12 cellular contexts compared by ENCODE assay signal in the genomic region with DNA sequence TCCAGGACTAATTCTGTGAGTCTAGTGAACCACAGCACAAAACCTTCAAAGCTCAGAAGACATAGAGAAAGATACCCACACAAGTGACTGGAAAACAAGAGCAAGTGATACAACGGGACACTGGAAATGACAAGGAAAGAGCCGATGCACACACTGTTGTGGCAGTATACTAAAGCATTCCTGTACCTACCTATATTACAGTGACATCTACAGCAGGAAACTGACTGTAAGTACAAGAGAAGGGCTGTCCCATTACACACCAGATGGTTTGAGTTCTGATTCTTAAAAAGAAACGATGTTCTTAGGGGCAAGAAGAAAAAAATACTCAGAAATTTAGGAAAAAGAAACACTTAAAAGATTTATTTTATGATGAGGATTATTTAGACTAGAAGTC. TPM values are rescaled to one million over a fixed set of nuclear protein-coding genes. Genes with fewer than 3 reads are reported as not detected.
DNase-seq lines count a peak whose midpoint lies in the region; ATAC-seq and TF ChIP-seq lines count a peak whose summit lies in the region.
"Had no signal": no experiment of that assay in that cellular context is flagged by ENCODE, and none has a peak within 500 bp of the region (broad histone marks: within the 10 kb centered on the region; RNA-seq: fewer than 3 reads in every experiment).

No MANE protein-coding gene starts in this region.

- H3K79me1 ChIP-seq in neuronal stem cell (ENCODE audit: low read depth, low read length), result no peaks in the 10 kb centered on the region

- no peak overlapping the region for H3K18ac ChIP-seq in neuronal stem cell (ENCODE audit: low read length)

- WGBS in neuronal stem cell (ENCODE audit: extremely low coverage in 2 of 2, insufficient read length in 2 of 2, insufficient replicate concordance in 1 of 2), 2 donors, result no CpG with 5 or more reads among the region's 3 CpGs

- peaks cover 0 to 28% of the 10 kb centered on the region in 2 donors for H3K9me3 ChIP-seq in neuronal stem cell (replicated peaks in 1 of 2; ENCODE audit: control insufficient read depth in 2 of 2, insufficient read depth in 1 of 2, low read depth in 1 of 2, low read length in 2 of 2)

- no peak overlapping the region for H4K91ac ChIP-seq in neuronal stem cell (ENCODE audit: low read depth, low read length, poor library complexity)

- H3K27me3 Mint-ChIP-seq in MCF 10A (ENCODE audit: insufficient read depth, unreplicated experiment), result no peaks in the 10 kb centered on the region
- H3K27me3 Mint-ChIP-seq in natural killer cell treated with Interleukin-12 subunit alpha and Interleukin-12 subunit beta and Interleukin-15 and Interleukin-18, amount 100 ng/mL, for 72 hours, result no peaks in the 10 kb centered on the region

- DNase-seq in Jurkat, Clone E6-1 (ENCODE audit: low read depth, low spot score), result no peak
- no peak for DNase-seq in MCF 10A (ENCODE audit: unreplicated experiment)
- no peak for DNase-seq in natural killer cell treated with Interleukin-12 subunit alpha and Interleukin-12 subunit beta and Interleukin-15 and Interleukin-18, amount 100 ng/mL, for 72 hours (ENCODE audit: low spot score)
- no peak for DNase-seq in neuronal stem cell (ENCODE audit: low spot score)
- DNase-seq in hepatic stellate cell (ENCODE audit: low spot score), result no peak
- no peak for DNase-seq in RWPE1 (ENCODE audit: low spot score)
- DNase-seq: activated effector memory CD4-positive, alpha-beta T cell treated with anti-CD3 and anti-CD28 coated beads, Interleukin-2, amount 50 U/mL, for 16 hours; COR-L47; effector CD8-positive, alpha-beta T cell; posterior cingulate gyrus had no signal

- H3K4me2 ChIP-seq in neuronal stem cell (ENCODE audit: insufficient read depth, low read length, poor library complexity, severe bottlenecking), result no peak overlapping the region

- H3K4ac ChIP-seq in neuronal stem cell (ENCODE audit: low read length), result no peak overlapping the region

- no peak for ATAC-seq in natural killer cell treated with Interleukin-12 subunit alpha and Interleukin-12 subunit beta and Interleukin-15 and Interleukin-18, amount 100 ng/mL, for 72 hours
- ATAC-seq in HG02763 (IDR thresholded peaks at IDR 0.05; ENCODE audit: unreplicated experiment), result no peak

- BruUV-seq in MCF 10A (replicated peaks; lab: Mats Ljungman, UMichigan), result no TSS peak

- H4K8ac ChIP-seq in neuronal stem cell (ENCODE audit: low read depth, low read length), result no peak overlapping the region

- peak overlapping the region; percentile 83 for H3K27ac ChIP-seq in ACC112 (ENCODE audit: low read depth, low read length)
- no peak overlapping the region for H3K27ac ChIP-seq in neuronal stem cell (replicated peaks; ENCODE audit: low read length)
- no peak overlapping the region for H3K27ac ChIP-seq in RWPE1

- H3K9me3 Mint-ChIP-seq in MCF 10A (ENCODE audit: unreplicated experiment), result peaks cover 6% of the 10 kb centered on the region
- H3K9me3 Mint-ChIP-seq in natural killer cell treated with Interleukin-12 subunit alpha and Interleukin-12 subunit beta and Interleukin-15 and Interleukin-18, amount 100 ng/mL, for 72 hours, result no peaks in the 10 kb centered on the region

- H2BK12ac ChIP-seq in neuronal stem cell (ENCODE audit: low read length), result no peak overlapping the region

- CTCF ChIA-PET in MCF 10A (lab: Yijun Ruan, JAX) (interaction anchor here (1.0 to 1.3 kb wide), 2 partner anchors 8 to 10 kb away, joined by 3 read pairs; no protein-coding TSS in a partner anchor), RWPE1 (lab: Yijun Ruan, JAX) (no interaction called here)

- peaks cover 43% of the 10 kb centered on the region for H3K4me1 Mint-ChIP-seq in MCF 10A (ENCODE audit: insufficient read depth, unreplicated experiment)
- peaks cover 43 to 52% of the 10 kb centered on the region in 2 donors for H3K4me1 Mint-ChIP-seq in natural killer cell treated with Interleukin-12 subunit alpha and Interleukin-12 subunit beta and Interleukin-15 and Interleukin-18, amount 100 ng/mL, for 72 hours (ENCODE audit: low read depth in 2 of 2)

- peaks cover 27% of the 10 kb centered on the region for H3K36me3 ChIP-seq in ACC112 (ENCODE audit: insufficient read depth, low read length)
- H3K36me3 ChIP-seq in neuronal stem cell (replicated peaks in 1 of 2; ENCODE audit: control insufficient read depth in 2 of 2, insufficient read depth in 2 of 2, low read length in 2 of 2), result peaks cover 0 to 71% of the 10 kb centered on the region in 2 donors

- peak overlapping the region; percentile 53; the same call in 1 of the 2 replicates for H3K4me3 ChIP-seq in ACC112 (ENCODE audit: low read depth, low read length)
- H3K4me3 ChIP-seq in Jurkat, Clone E6-1 (ENCODE audit: low read length), result peak overlapping the region; percentile 35; the same call in 1 of the 2 replicates
- no peak overlapping the region for H3K4me3 ChIP-seq in neuronal stem cell (ENCODE audit: low read length in 2 of 2)

- no peak overlapping the region for H3K23ac ChIP-seq in neuronal stem cell (ENCODE audit: low read depth, low read length, poor library complexity)

- H2AFZ ChIP-seq in ACC112 (ENCODE audit: low read length, unreplicated experiment) (no peak overlapping the region), neuronal stem cell (ENCODE audit: low read length) (no peak overlapping the region)

- intact Hi-C loops in MCF 10A (cut with micrococcal nuclease), result no loop called here

- no peak overlapping the region for H3K9ac ChIP-seq in neuronal stem cell (ENCODE audit: low read depth, low read length, poor library complexity)

- H3K4me3 Mint-ChIP-seq in MCF 10A (ENCODE audit: unreplicated experiment), result no peak overlapping the region
- H3K4me3 Mint-ChIP-seq in natural killer cell treated with Interleukin-12 subunit alpha and Interleukin-12 subunit beta and Interleukin-15 and Interleukin-18, amount 100 ng/mL, for 72 hours, result peak overlapping the region; percentile 64

- H3K27ac Mint-ChIP-seq in MCF 10A (ENCODE audit: low read depth, unreplicated experiment), result peak overlapping the region; percentile 85
- peak overlapping the region; percentile 63 to 74 for H3K27ac Mint-ChIP-seq in natural killer cell treated with Interleukin-12 subunit alpha and Interleukin-12 subunit beta and Interleukin-15 and Interleukin-18, amount 100 ng/mL, for 72 hours

- TF ChIP-seq CTCF in MCF 10A (IDR thresholded peaks at IDR 0.05; ENCODE audit: unreplicated experiment), result no peak
- no peak for TF ChIP-seq CTCF in RWPE1 (conservative IDR thresholded peaks at IDR 0.05; ENCODE audit: low read depth)

- H2BK15ac ChIP-seq in neuronal stem cell (ENCODE audit: low read length), result no peak overlapping the region

- no peak overlapping the region for H2AK5ac ChIP-seq in neuronal stem cell (ENCODE audit: low read depth, low read length)

- POLR2A ChIA-PET in MCF 10A (lab: Yijun Ruan, JAX) (interaction anchor here (1.2 to 5.1 kb wide), 4 partner anchors 9 to 17 kb away, joined by 3 to 57 read pairs (median 12); a partner anchor contains a TSS), RWPE1 (lab: Yijun Ruan, JAX; ENCODE audit: low non-redundant PET) (no interaction called here)

- no peak overlapping the region for H3K14ac ChIP-seq in neuronal stem cell (ENCODE audit: low read length)

- no peak overlapping the region for H2BK5ac ChIP-seq in neuronal stem cell (ENCODE audit: low read length)

- H3K27me3 ChIP-seq in ACC112 (ENCODE audit: insufficient read depth, low read length) (no peaks in the 10 kb centered on the region), neuronal stem cell (ENCODE audit: control insufficient read depth in 3 of 3, insufficient read depth in 3 of 3, low read depth in 1 of 3, low read length in 3 of 3) (no peaks in the 10 kb centered on the region)

- peaks cover 83% of the 10 kb centered on the region for H3K79me2 ChIP-seq in ACC112 (ENCODE audit: control insufficient read depth, insufficient read depth, low read length, unreplicated experiment)

- peaks cover 40% of the 10 kb centered on the region for H3K4me1 ChIP-seq in ACC112 (ENCODE audit: control insufficient read depth, insufficient read depth, low read length, unreplicated experiment)
- H3K4me1 ChIP-seq in neuronal stem cell (ENCODE audit: control insufficient read depth in 2 of 2, insufficient read depth in 1 of 2, low read depth in 1 of 2, low read length in 2 of 2), result peaks cover 4 to 13% of the 10 kb centered on the region in 2 donors

- H2BK120ac ChIP-seq in neuronal stem cell (ENCODE audit: low read depth, low read length), result no peak overlapping the region

- H3K36me3 Mint-ChIP-seq in MCF 10A (ENCODE audit: insufficient read depth, unreplicated experiment), result peaks cover 39% of the 10 kb centered on the region
- H3K36me3 Mint-ChIP-seq in natural killer cell treated with Interleukin-12 subunit alpha and Interleukin-12 subunit beta and Interleukin-15 and Interleukin-18, amount 100 ng/mL, for 72 hours, result peaks cover 19% of the 10 kb centered on the region

RNA-seq across cellular contexts. Expression of a gene that starts 18.5 kb away (rescaled TPM):
- 27.6 TPM for polyA plus RNA-seq in Jurkat, Clone E6-1 (2012; ENCODE audit: insufficient read depth, insufficient read length)
- 35.0 and 43.8 TPM in 2 replicates for total RNA-seq in MCF 10A (2022)
- total RNA-seq in natural killer cell treated with Interleukin-12 subunit alpha and Interleukin-12 subunit beta and Interleukin-15 and Interleukin-18, amount 100 ng/mL, for 72 hours, result 10 to 100 TPM; 23.9 to 26.7 TPM
- 46.2 TPM for polyA plus RNA-seq in neuronal stem cell (2013, experiment 1 of 2)
- polyA plus RNA-seq in neuronal stem cell (2013, experiment 2 of 2), result 48.0 TPM

Comparison
In these comparisons a context has a peak if more than half of its experiments do, and no peak if none do; other contexts are left out.
1. H3K4me3 ChIP-seq: peak in ACC112 (single experiment) and Jurkat, Clone E6-1 (single experiment); none in neuronal stem cell (0 of 2).